ENCODE assay signal across 8 cellular contexts in the genomic region with DNA sequence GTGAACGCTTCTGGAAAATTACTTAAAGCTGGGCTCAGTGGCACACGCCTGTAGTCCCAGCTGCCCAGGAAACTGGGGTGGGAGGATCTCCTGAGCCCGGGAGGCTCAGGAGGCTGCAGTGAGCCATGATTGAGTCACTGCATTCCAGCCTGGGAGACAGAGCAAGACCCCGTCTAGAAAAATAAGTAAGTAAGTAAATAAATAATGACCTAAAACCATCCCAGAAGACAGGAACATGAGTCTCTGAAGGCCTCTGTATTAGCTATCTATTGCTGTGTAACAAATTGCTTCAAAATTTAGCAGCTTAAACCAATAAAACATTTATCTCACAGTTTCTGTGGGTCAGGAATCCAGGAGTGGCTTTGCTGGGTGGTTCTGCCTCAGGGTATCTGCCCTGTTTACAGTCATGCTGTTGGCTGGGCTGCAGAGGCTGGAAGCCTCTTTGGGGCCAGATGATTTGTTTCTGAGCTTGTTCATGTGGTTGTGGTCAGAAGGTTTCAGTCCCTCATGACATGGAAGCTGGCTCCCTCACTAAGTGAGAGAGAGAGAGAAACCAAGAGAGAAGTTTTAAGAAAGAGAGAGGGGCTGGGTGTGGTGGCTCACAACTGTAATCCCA. TPM values are rescaled to one million over a fixed set of nuclear protein-coding genes. Genes with fewer than 3 reads are reported as not detected.
DNase-seq lines count a peak whose midpoint lies in the region; ATAC-seq, FAIRE-seq and TF ChIP-seq lines count a peak whose summit lies in the region.

No MANE protein-coding gene starts in this region.

- no peaks in the 10 kb centered on the region for H3K36me3 Mint-ChIP-seq in activated CD8-positive, alpha-beta T cell treated with anti-CD3 and anti-CD28 coated beads for 36 hours (ENCODE audit: low read depth)

- no peak overlapping the region for H3K4me3 ChIP-seq in kidney (ENCODE audit: low read length in 2 of 2)

- FAIRE-seq in kidney (lab: Jason Lieb, UNC) = no peak
- no peak for FAIRE-seq in D721Med (lab: Jason Lieb, UNC)

- no peak overlapping the region for H3K27ac ChIP-seq in kidney (ENCODE audit: low read depth in 2 of 2, low read length in 2 of 2)

- H3K27me3 Mint-ChIP-seq in activated CD8-positive, alpha-beta T cell treated with anti-CD3 and anti-CD28 coated beads for 36 hours = no peaks in the 10 kb centered on the region

- no peaks in the 10 kb centered on the region for H3K36me3 ChIP-seq in kidney (ENCODE audit: control insufficient read depth in 1 of 2, insufficient read depth in 2 of 2, low read length in 2 of 2)

- peaks cover 51% of the 10 kb centered on the region for H3K4me1 Mint-ChIP-seq in activated CD8-positive, alpha-beta T cell treated with anti-CD3 and anti-CD28 coated beads for 36 hours (ENCODE audit: low read depth)

- no peak overlapping the region for H3K9ac ChIP-seq in kidney (ENCODE audit: low read length in 2 of 2)

- no peaks in the 10 kb centered on the region for H3K9me3 ChIP-seq in kidney (ENCODE audit: control insufficient read depth in 1 of 2, low read length in 2 of 2)

- H3K4me3 Mint-ChIP-seq in activated CD8-positive, alpha-beta T cell treated with anti-CD3 and anti-CD28 coated beads for 36 hours = peak overlapping the region; percentile 34

- peak; percentile 74 for DNase-seq in AG20443 (ENCODE audit: low spot score)
- peak; percentile 75 for DNase-seq in activated CD8-positive, alpha-beta T cell treated with anti-CD3 and anti-CD28 coated beads for 36 hours
- peak; percentile 6 for DNase-seq in kidney
- no peak for DNase-seq in SHP77 (lab: John Stamatoyannopoulos, UW)
- DNase-seq in D721Med (ENCODE audit: insufficient read length, low spot score) = no peak

- CTCF ChIA-PET in activated CD8-positive, alpha-beta T cell treated with anti-CD3 and anti-CD28 coated beads for 36 hours (lab: Charles Lee) = interaction anchor here (1.1 to 2.7 kb wide), 5 partner anchors 22 to 180 kb away, joined by 3 to 14 read pairs (median 8); no protein-coding TSS in a partner anchor

- H3K27ac Mint-ChIP-seq in activated CD8-positive, alpha-beta T cell treated with anti-CD3 and anti-CD28 coated beads for 36 hours = peak overlapping the region; percentile 70

- intact Hi-C loops in activated CD8-positive, alpha-beta T cell treated with anti-CD3 and anti-CD28 coated beads for 36 hours (cut with micrococcal nuclease) = no loop called here
- intact Hi-C loops in kidney (cut with DNase I) = no loop called here

- peaks cover 2% of the 10 kb centered on the region for H3K9me3 Mint-ChIP-seq in activated CD8-positive, alpha-beta T cell treated with anti-CD3 and anti-CD28 coated beads for 36 hours

- POLR2A ChIA-PET in activated CD8-positive, alpha-beta T cell treated with anti-CD3 and anti-CD28 coated beads for 36 hours (lab: Charles Lee) = interaction anchor here (0.6 to 1.6 kb wide), 7 partner anchors 19 to 238 kb away, joined by 3 to 8 read pairs (median 4); a partner anchor contains a TSS

- no peak for TF ChIP-seq CTCF in activated CD8-positive, alpha-beta T cell treated with anti-CD3 and anti-CD28 coated beads for 36 hours (IDR thresholded peaks at IDR 0.05)
- no peak for TF ChIP-seq CTCF in kidney (IDR thresholded peaks at IDR 0.05; ENCODE audit: borderline replicate concordance, extremely low read depth, insufficient read depth)
- TF ChIP-seq CTCF in D721Med (IDR thresholded peaks at IDR 0.05; ENCODE audit: insufficient read depth, missing control alignments) = no peak

- H3K4me1 ChIP-seq in kidney (ENCODE audit: control insufficient read depth in 1 of 2, insufficient read depth in 1 of 2, low read depth in 1 of 2, low read length in 2 of 2) = no peaks in the 10 kb centered on the region

- peak; percentile 94 for ATAC-seq in GM19351 (IDR thresholded peaks at IDR 0.05; ENCODE audit: unreplicated experiment)
- ATAC-seq in HG03457 (IDR thresholded peaks at IDR 0.05; ENCODE audit: unreplicated experiment) = peak; percentile 73
- ATAC-seq in activated CD8-positive, alpha-beta T cell treated with anti-CD3 and anti-CD28 coated beads for 36 hours = peak; percentile 82
- no peak for ATAC-seq in GM21723 (IDR thresholded peaks at IDR 0.05; ENCODE audit: unreplicated experiment)

RNA-seq across cellular contexts. Expression of a gene that starts 48.4 kb away (rescaled TPM):
- total RNA-seq in activated CD8-positive, alpha-beta T cell treated with anti-CD3 and anti-CD28 coated beads for 36 hours = 10 to 100 TPM; 66.2 to 73.7 TPM
- total RNA-seq in kidney = 38.8 TPM
- polyA plus RNA-seq in kidney (ENCODE audit: insufficient read depth, low read depth, low replicate concordance) = 4.9 TPM

Comparison
In these comparisons a context has a peak if more than half of its experiments do, and no peak if none do; other contexts are left out.
1. DNase-seq: peak in AG20443 (single experiment), activated CD8-positive, alpha-beta T cell treated with anti-CD3 and anti-CD28 coated beads for 36 hours (single experiment) and kidney (single experiment); none in SHP77 (0 of 2) and D721Med (single experiment).